ENCODE assay signal across 22 cellular contexts in the genomic region with DNA sequence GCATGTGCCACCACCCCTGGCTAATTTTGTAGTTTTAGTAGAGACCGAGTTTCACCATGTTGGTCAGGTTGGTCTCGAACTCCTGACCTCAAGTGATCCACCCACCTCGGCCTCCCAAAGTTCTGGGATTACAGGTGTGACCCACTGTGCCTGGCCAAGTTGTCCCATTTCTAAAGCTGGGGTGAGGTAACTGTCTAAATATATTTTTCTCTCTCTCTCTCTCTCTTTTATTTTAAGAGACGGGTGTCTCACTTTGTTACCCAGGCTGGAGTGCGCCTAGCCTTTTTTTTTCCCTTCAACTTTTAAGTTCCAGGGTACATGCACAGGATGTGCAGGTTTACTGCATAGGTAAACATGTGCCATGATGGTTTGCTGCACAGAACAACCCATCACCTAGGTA.
"Had no signal": no experiment of that assay in that cellular context is flagged by ENCODE, and none has a peak within 500 bp of the region (broad histone marks: within the 10 kb centered on the region; RNA-seq: fewer than 3 reads in every experiment).

No MANE protein-coding gene starts in this region.

- H3K4me3 Mint-ChIP-seq: IgD-negative memory B cell had no signal

- H3K27me3 Mint-ChIP-seq: IgD-negative memory B cell had no signal

- H3K4me1 ChIP-seq: SJCRH30 had no signal

- H3K4me3 ChIP-seq: K562, SJCRH30 had no signal

- H3K9me3 Mint-ChIP-seq: IgD-negative memory B cell had no signal

- DNase-seq: Kasumi-1, MV-4-11, NCI-H1048, NCI-H1105, NCI-H1417, NCI-H1436 treated with DMSO at 0.1 percent for 48 hours, NCI-H1694, NCI-H1930, NCI-H2081, NCI-H2107, NCI-H2227 treated with DMSO at 0.1 percent for 48 hours, NCI-H524, NCI-H69, NCI-H774, SHP77, SJCRH30 had no signal

- ATAC-seq: K562, Panc1, SK-N-SH treated with all-trans-retinoic acid at 6 μM for 48 hours had no signal

- H3K27me3 ChIP-seq: SJCRH30 had no signal

- H3K27ac ChIP-seq: HL-60, KMS-11, SJCRH30 had no signal

- H3K9ac ChIP-seq: KMS-11 had no signal

- H3K4me2 ChIP-seq: KMS-11 had no signal
